ENCODE assay signal across 1 cellular context in genomic region chr9:6703898-6704639, GRCh38.
TF ChIP-seq lines count a peak whose summit lies in the region.

No MANE protein-coding gene starts in this region.

TF ChIP-seq in GM12878, 131 proteins besides CTCF, POLR2A, EP300 and RAD21 (continued from another document):
- TF ChIP-seq ZNF592 (IDR thresholded peaks at IDR 0.05): no peak
- no peak for TF ChIP-seq RBBP5 (conservative IDR thresholded peaks at IDR 0.05)
- peak; percentile 100 for TF ChIP-seq ATF3 (IDR thresholded peaks at IDR 0.05; ENCODE audit: borderline replicate concordance, extremely low read depth, low read depth, low read length)
- peak; percentile 33; the same call in 1 of the 2 replicates for TF ChIP-seq MLLT1 (IDR thresholded peaks at IDR 0.05)
- no peak for TF ChIP-seq STAT3 (IDR thresholded peaks at IDR 0.05; ENCODE audit: low read depth, low read length)
- no peak for TF ChIP-seq NR2C2 (IDR thresholded peaks at IDR 0.05; ENCODE audit: borderline replicate concordance, control insufficient read depth, insufficient read length, low read depth)
- TF ChIP-seq RFX5 (IDR thresholded peaks at IDR 0.05; ENCODE audit: low read depth, low read length): no peak
- TF ChIP-seq BHLHE40 (IDR thresholded peaks at IDR 0.05; ENCODE audit: borderline replicate concordance in 1 of 2, low read depth in 2 of 2, low read length in 1 of 2): peak; percentile 99 to 100
- peak; percentile 52; the same call in 1 of the 2 replicates for TF ChIP-seq IRF4 (IDR thresholded peaks at IDR 0.05; ENCODE audit: low read depth, low read length)
- no peak for TF ChIP-seq SUZ12 (IDR thresholded peaks at IDR 0.05; ENCODE audit: unreplicated experiment)
- peak; percentile 88 for TF ChIP-seq DPF2 (IDR thresholded peaks at IDR 0.05)
- TF ChIP-seq RUNX3 (IDR thresholded peaks at IDR 0.05; ENCODE audit: low read length): peak; percentile 65
- TF ChIP-seq RELB (IDR thresholded peaks at IDR 0.05; ENCODE audit: low read depth): peak; percentile 89
